ENCODE assay signal across 12 cellular contexts in genomic region chr10:21329995-21330627, GRCh38.
A peak's percentile ranks its signal among the peaks of the same experiment; 100 is the strongest.
DNase-seq lines count a peak whose midpoint lies in the region; ATAC-seq and TF ChIP-seq lines count a peak whose summit lies in the region.
"Had no signal": no experiment of that assay in that cellular context is flagged by ENCODE, and none has a peak within 500 bp of the region (broad histone marks: within the 10 kb centered on the region; RNA-seq: fewer than 3 reads in every experiment).

No MANE protein-coding gene starts in this region.

- no peak for TF ChIP-seq CTCF in astrocyte of the spinal cord (IDR thresholded peaks at IDR 0.05; ENCODE audit: low read depth, low read length)
- no peak for TF ChIP-seq CTCF in kidney epithelial cell (IDR thresholded peaks at IDR 0.05; ENCODE audit: insufficient read depth, low read length, poor library complexity, severe bottlenecking)
- TF ChIP-seq CTCF in tibial nerve (IDR thresholded peaks at IDR 0.05), result no peak

- H3K4me3 ChIP-seq in ACC112 (ENCODE audit: low read depth, low read length) (no peak overlapping the region), astrocyte of the spinal cord (ENCODE audit: low read depth, low read length) (no peak overlapping the region), kidney epithelial cell (ENCODE audit: low read depth, low read length) (no peak overlapping the region), tibial nerve (no peak overlapping the region)

- H3K27me3 ChIP-seq in ACC112 (ENCODE audit: insufficient read depth, low read length) (no peaks in the 10 kb centered on the region), kidney epithelial cell (ENCODE audit: control insufficient read depth, insufficient read depth, low read length) (no peaks in the 10 kb centered on the region), tibial nerve (no peaks in the 10 kb centered on the region)

- H3K4me1 ChIP-seq in ACC112 (ENCODE audit: control insufficient read depth, insufficient read depth, low read length, unreplicated experiment) (peaks cover 22% of the 10 kb centered on the region), tibial nerve (peaks cover 0 to 12% (median 0%) of the 10 kb centered on the region in 4 donors)

- WGBS in tibial nerve, 2 donors, result 57 to 59% methylated on average over 4 of the region's 4 CpGs

- DNase-seq in LoVo (ENCODE audit: low spot score) (peak; percentile 46), astrocyte of the spinal cord (ENCODE audit: low read depth, low spot score) (peak; percentile 91), kidney epithelial cell (ENCODE audit: low read depth) (peak; percentile 69), tibial nerve (ENCODE audit: low spot score in 2 of 2) (no peak)
- DNase-seq in stimulated activated naive CD4-positive, alpha-beta T cell (lab: John Stamatoyannopoulos, UW), result no peak
- DNase-seq in activated CD4-positive, alpha-beta T cell treated with anti-CD3 and anti-CD28 coated beads for 4 hours, result no peak
- DNase-seq: DMS79; effector CD8-positive, alpha-beta T cell; Kasumi-1 had no signal

- no peak for TF ChIP-seq EP300 in tibial nerve (IDR thresholded peaks at IDR 0.05)

- H3K9me3 ChIP-seq in tibial nerve, result no peaks in the 10 kb centered on the region

- H3K79me2 ChIP-seq in ACC112 (ENCODE audit: control insufficient read depth, insufficient read depth, low read length, unreplicated experiment), result no peaks in the 10 kb centered on the region

- in situ Hi-C loops in astrocyte of the spinal cord (cut with HindIII; ENCODE audit: low sequenced_read_pairs), result no loop called here

- peak overlapping the region; percentile 86 for H3K27ac ChIP-seq in ACC112 (ENCODE audit: low read depth, low read length)
- peak overlapping the region in 1 of 4 donors; percentile 15 for H3K27ac ChIP-seq in tibial nerve

- H3K36me3 ChIP-seq in ACC112 (ENCODE audit: insufficient read depth, low read length), result no peaks in the 10 kb centered on the region
- H3K36me3 ChIP-seq in kidney epithelial cell (ENCODE audit: control insufficient read depth, insufficient read depth, low read length), result no peaks in the 10 kb centered on the region
- no peaks in the 10 kb centered on the region for H3K36me3 ChIP-seq in tibial nerve

- ATAC-seq in HG02798 (IDR thresholded peaks at IDR 0.05; ENCODE audit: poor library complexity, unreplicated experiment), result no peak
- ATAC-seq: activated CD4-positive, CD25-positive, alpha-beta regulatory T cell treated with anti-CD3 and anti-CD28 coated beads, Interleukin-2, amount 50 U/mL, for 24 hours had no signal

- H2AFZ ChIP-seq in ACC112 (ENCODE audit: low read length, unreplicated experiment), result no peak overlapping the region

- TF ChIP-seq POLR2A in tibial nerve (IDR thresholded peaks at IDR 0.05), result no peak

Comparison
In these comparisons a context has a peak if more than half of its experiments do, and no peak if none do; other contexts are left out.
1. DNase-seq: peak in LoVo (single experiment), astrocyte of the spinal cord (single experiment) and kidney epithelial cell (single experiment); none in stimulated activated naive CD4-positive, alpha-beta T cell (0 of 6), activated CD4-positive, alpha-beta T cell treated with anti-CD3 and anti-CD28 coated beads for 4 hours (0 of 2) and tibial nerve (0 of 2).